9 cellular contexts compared by ENCODE assay signal in the genomic region with DNA sequence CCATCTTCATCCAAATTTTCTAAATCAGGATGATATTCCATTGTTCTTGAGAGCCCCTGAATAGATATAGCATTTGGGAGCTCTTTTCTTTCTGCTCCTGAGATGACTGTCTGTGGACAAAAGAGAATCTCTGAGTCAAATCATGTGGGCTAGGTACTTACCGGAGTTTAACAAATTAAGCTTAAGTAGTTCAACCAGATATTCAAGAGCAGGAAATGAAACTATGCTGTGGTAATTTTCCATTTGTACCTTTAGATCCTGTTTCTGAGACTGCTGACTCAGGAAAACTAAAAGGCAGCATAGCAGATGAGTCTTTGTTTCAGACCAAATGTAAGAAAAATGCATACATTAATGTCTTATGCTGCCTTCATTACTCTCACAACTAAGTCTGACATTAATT. TPM values are rescaled to one million over a fixed set of nuclear protein-coding genes. Genes with fewer than 3 reads are reported as not detected.
DNase-seq lines count a peak whose midpoint lies in the region; ATAC-seq lines count a peak whose summit lies in the region.
"Had no signal": no experiment of that assay in that cellular context is flagged by ENCODE, and none has a peak within 500 bp of the region (broad histone marks: within the 10 kb centered on the region; RNA-seq: fewer than 3 reads in every experiment).

A gene (minus strand): TSS at position 158 of the 400 bp plus-strand sequence. CDS start 117 bp downstream, at position 41.

- peak within 1 kb of the TSS; percentile 40 for H3K27ac ChIP-seq in caudate nucleus (ENCODE audit: low read depth, low read length)

- peak; percentile 67 to 91 for ATAC-seq in activated T-cell treated with anti-CD3 and anti-CD28 coated beads, Interleukin-2, amount 50 U/mL, for 72 hours (replicated peaks in 1 of 2)
- peak; percentile 89 for ATAC-seq in HG03432 (IDR thresholded peaks at IDR 0.05; ENCODE audit: unreplicated experiment)
- peak; percentile 91 for ATAC-seq in stimulated activated naive CD8-positive, alpha-beta T cell treated with anti-CD3 and anti-CD28 coated beads, Interleukin-15, amount 100 ng/mL, for 72 hours

- peaks cover 34% of the 10 kb centered on the region for H3K27me3 Mint-ChIP-seq in activated T-cell treated with anti-CD3 and anti-CD28 coated beads, Interleukin-2, amount 50 U/mL, for 72 hours (ENCODE audit: low read depth)
- peaks cover 28% of the 10 kb centered on the region for H3K27me3 Mint-ChIP-seq in stimulated activated naive CD8-positive, alpha-beta T cell treated with anti-CD3 and anti-CD28 coated beads, Interleukin-15, amount 100 ng/mL, for 72 hours
- peaks cover 24% of the 10 kb centered on the region for H3K27me3 Mint-ChIP-seq in activated naive CD4-positive, alpha-beta T cell treated with anti-CD3 and anti-CD28 coated beads, Interleukin-2, amount 10 ng/mL, durations not matched to agents 7 days and 5 days

- H3K4me1 Mint-ChIP-seq in activated T-cell treated with anti-CD3 and anti-CD28 coated beads, Interleukin-2, amount 50 U/mL, for 72 hours (ENCODE audit: low read depth): peaks cover 14% of the 10 kb centered on the region
- peaks cover 10% of the 10 kb centered on the region for H3K4me1 Mint-ChIP-seq in stimulated activated naive CD8-positive, alpha-beta T cell treated with anti-CD3 and anti-CD28 coated beads, Interleukin-15, amount 100 ng/mL, for 72 hours
- peaks cover 6% of the 10 kb centered on the region for H3K4me1 Mint-ChIP-seq in activated naive CD4-positive, alpha-beta T cell treated with anti-CD3 and anti-CD28 coated beads, Interleukin-2, amount 10 ng/mL, durations not matched to agents 7 days and 5 days

- no peaks in the 10 kb centered on the region for H3K36me3 Mint-ChIP-seq in activated T-cell treated with anti-CD3 and anti-CD28 coated beads, Interleukin-2, amount 50 U/mL, for 72 hours (ENCODE audit: insufficient read depth in 2 of 2)
- no peaks in the 10 kb centered on the region for H3K36me3 Mint-ChIP-seq in activated naive CD4-positive, alpha-beta T cell treated with anti-CD3 and anti-CD28 coated beads, Interleukin-2, amount 10 ng/mL, durations not matched to agents 7 days and 5 days
- H3K36me3 Mint-ChIP-seq: CD4-positive, alpha-beta memory T cell had no signal

- no peak for DNase-seq in activated T-cell treated with anti-CD3 and anti-CD28 coated beads, Interleukin-2, amount 50 U/mL, for 72 hours
- no peak for DNase-seq in activated T-cell treated with anti-CD3 and anti-CD28 coated beads, Interleukin-2, amount 50 U/mL, for 1 hour
- no peak for DNase-seq in caudate nucleus (lab: John Stamatoyannopoulos, UW)
- DNase-seq in stimulated activated naive CD8-positive, alpha-beta T cell treated with anti-CD3 and anti-CD28 coated beads, Interleukin-15, amount 100 ng/mL, for 72 hours: no peak
- no peak for DNase-seq in D341Med (ENCODE audit: low spot score)
- DNase-seq in activated naive CD4-positive, alpha-beta T cell treated with anti-CD3 and anti-CD28 coated beads, Interleukin-2, amount 10 ng/mL, durations not matched to agents 7 days and 5 days: no peak
- DNase-seq in DMS 273 treated with DMSO at 0.1 percent for 48 hours (lab: John Stamatoyannopoulos, UW): no peak

- H3K4me3 Mint-ChIP-seq in activated T-cell treated with anti-CD3 and anti-CD28 coated beads, Interleukin-2, amount 50 U/mL, for 72 hours: no peak within 1 kb of the TSS
- peak within 1 kb of the TSS in 1 of 2 donors; percentile 19 for H3K4me3 Mint-ChIP-seq in stimulated activated naive CD8-positive, alpha-beta T cell treated with anti-CD3 and anti-CD28 coated beads, Interleukin-15, amount 100 ng/mL, for 72 hours
- H3K4me3 Mint-ChIP-seq in activated naive CD4-positive, alpha-beta T cell treated with anti-CD3 and anti-CD28 coated beads, Interleukin-2, amount 10 ng/mL, durations not matched to agents 7 days and 5 days: no peak within 1 kb of the TSS

- CTCF ChIA-PET in activated naive CD4-positive, alpha-beta T cell treated with anti-CD3 and anti-CD28 coated beads, Interleukin-2, amount 10 ng/mL, durations not matched to agents 7 days and 5 days (lab: Charles Lee): interaction anchor here (1.0 to 2.1 kb wide), 5 partner anchors 10 to 385 kb away, joined by 3 to 9 read pairs (median 4); no protein-coding TSS in a partner anchor

- no peaks in the 10 kb centered on the region for H3K9me3 Mint-ChIP-seq in activated T-cell treated with anti-CD3 and anti-CD28 coated beads, Interleukin-2, amount 50 U/mL, for 72 hours
- no peaks in the 10 kb centered on the region for H3K9me3 Mint-ChIP-seq in stimulated activated naive CD8-positive, alpha-beta T cell treated with anti-CD3 and anti-CD28 coated beads, Interleukin-15, amount 100 ng/mL, for 72 hours
- H3K9me3 Mint-ChIP-seq in activated naive CD4-positive, alpha-beta T cell treated with anti-CD3 and anti-CD28 coated beads, Interleukin-2, amount 10 ng/mL, durations not matched to agents 7 days and 5 days: no peaks in the 10 kb centered on the region
- H3K9me3 Mint-ChIP-seq: CD4-positive, alpha-beta memory T cell had no signal

- no peak within 1 kb of the TSS for H3K27ac Mint-ChIP-seq in activated T-cell treated with anti-CD3 and anti-CD28 coated beads, Interleukin-2, amount 50 U/mL, for 72 hours
- no peak within 1 kb of the TSS for H3K27ac Mint-ChIP-seq in stimulated activated naive CD8-positive, alpha-beta T cell treated with anti-CD3 and anti-CD28 coated beads, Interleukin-15, amount 100 ng/mL, for 72 hours
- H3K27ac Mint-ChIP-seq in activated naive CD4-positive, alpha-beta T cell treated with anti-CD3 and anti-CD28 coated beads, Interleukin-2, amount 10 ng/mL, durations not matched to agents 7 days and 5 days: no peak within 1 kb of the TSS
- H3K27ac Mint-ChIP-seq: CD4-positive, alpha-beta memory T cell had no signal

RNA-seq across cellular contexts. Expression of the gene that starts here (rescaled TPM):
- not detected for total RNA-seq in activated T-cell treated with anti-CD3 and anti-CD28 coated beads, Interleukin-2, amount 50 U/mL, for 72 hours

Comparison
In these comparisons a context has a peak if more than half of its experiments do, and no peak if none do; other contexts are left out.
1. Peak in ATAC-seq in activated T-cell treated with anti-CD3 and anti-CD28 coated beads, Interleukin-2, amount 50 U/mL, for 72 hours; RNA of the gene not detected or under 1 TPM.